Comparison of ENCODE assay signal across 24 cellular contexts in the genomic region with DNA sequence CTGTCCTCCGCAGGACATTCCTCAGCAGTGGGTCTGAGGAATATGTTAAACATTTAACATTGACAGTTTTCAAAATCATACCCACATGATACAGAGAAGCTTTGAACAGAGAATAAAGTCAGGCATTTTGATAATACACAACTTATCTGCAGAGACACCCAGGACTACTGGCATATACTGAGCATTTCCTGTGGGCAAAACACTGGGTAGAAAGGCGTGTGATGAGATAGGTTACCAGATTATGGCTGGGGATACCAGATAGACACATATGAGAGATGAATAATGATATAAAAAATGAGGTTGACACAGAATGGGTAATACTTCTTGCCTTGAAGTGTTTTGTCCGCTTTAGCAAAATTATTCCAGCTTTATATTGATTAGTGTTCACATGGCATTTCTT.
"Had no signal": no experiment of that assay in that cellular context is flagged by ENCODE, and none has a peak within 500 bp of the region (broad histone marks: within the 10 kb centered on the region; RNA-seq: fewer than 3 reads in every experiment).

No MANE protein-coding gene starts in this region.

- H3K27ac Mint-ChIP-seq: immature natural killer cell; progenitor cell of endocrine pancreas; stimulated activated naive B cell treated with anti-CD40 and anti-IgM and Interleukin-4, amounts not matched to agents 10 μg/mL and 1 μg/mL and 100 μg/mL, for 72 hours had no signal

- H3K4me3 Mint-ChIP-seq: immature natural killer cell; naive thymus-derived CD8-positive, alpha-beta T cell; stimulated activated naive B cell treated with anti-CD40 and anti-IgM and Interleukin-4, amounts not matched to agents 10 μg/mL and 1 μg/mL and 100 μg/mL, for 72 hours had no signal

- H3K27ac ChIP-seq: left lung, ovary, right atrium auricular region, right lobe of liver, stomach, testis, thyroid gland, transverse colon, upper lobe of left lung had no signal

- ATAC-seq: left colon; left lung; right lobe of liver; stimulated activated naive B cell treated with anti-CD40 and anti-IgM and Interleukin-4, amounts not matched to agents 10 μg/mL and 1 μg/mL and 100 μg/mL, for 72 hours; stimulated activated naive CD8-positive, alpha-beta T cell treated with anti-CD3 and anti-CD28 coated beads, Interleukin-15, Interleukin-2, amounts not matched to agents 100 U/mL and 50 U/mL, for 24 hours had no signal

- H3K9me3 ChIP-seq: left lung, ovary, right atrium auricular region, right lobe of liver, stomach, testis, thyroid gland, transverse colon, upper lobe of left lung had no signal

- H3K4me2 ChIP-seq: smooth muscle cell had no signal

- H3K4me3 ChIP-seq: left lung, lung, ovary, right atrium auricular region, right lobe of liver, smooth muscle cell, stomach, testis, thyroid gland, transverse colon, upper lobe of left lung had no signal

- H3K27me3 ChIP-seq: ovary, right atrium auricular region, right lobe of liver, stomach, testis, thyroid gland, upper lobe of left lung had no signal

- H3K4me1 ChIP-seq: left lung, right atrium auricular region, right lobe of liver, stomach, testis, thyroid gland, transverse colon, upper lobe of left lung had no signal

- H3K36me3 Mint-ChIP-seq: immature natural killer cell; naive thymus-derived CD8-positive, alpha-beta T cell; stimulated activated naive B cell treated with anti-CD40 and anti-IgM and Interleukin-4, amounts not matched to agents 10 μg/mL and 1 μg/mL and 100 μg/mL, for 72 hours had no signal

- H3K4me1 Mint-ChIP-seq: stimulated activated naive B cell treated with anti-CD40 and anti-IgM and Interleukin-4, amounts not matched to agents 10 μg/mL and 1 μg/mL and 100 μg/mL, for 72 hours had no signal

- H3K36me3 ChIP-seq: left lung, ovary, right atrium auricular region, right lobe of liver, stomach, thyroid gland, transverse colon, upper lobe of left lung had no signal

- DNase-seq: hypothalamus; immature natural killer cell; kidney; left colon; left lung; mesendoderm; naive thymus-derived CD8-positive, alpha-beta T cell; ovary; right lobe of liver; stimulated activated CD4-positive, alpha-beta T cell treated with anti-CD3 and anti-CD28 coated beads, Interleukin-1b, Interleukin-23, amount 100 ng/mL, for 48 hours; stimulated activated CD4-positive, alpha-beta T cell treated with anti-CD3 and anti-CD28 coated beads, Interleukin-2, amount 100 ng/mL, for 48 hours; stimulated activated CD4-positive, alpha-beta T cell treated with anti-CD3 and anti-CD28 coated beads, Interleukin-4, amount 100 ng/mL, for 4 hours; stimulated activated CD8-positive, alpha-beta memory T cell treated with anti-CD3 and anti-CD28 coated beads, Interleukin-4, amount 100 ng/mL, for 48 hours; stimulated activated naive B cell treated with anti-CD40 and anti-IgM and Interleukin-4, amounts not matched to agents 10 μg/mL and 1 μg/mL and 100 μg/mL, for 72 hours; stimulated activated naive CD8-positive, alpha-beta T cell treated with anti-CD3 and anti-CD28 coated beads, Interleukin-15, Interleukin-2, amounts not matched to agents 100 U/mL and 50 U/mL, for 24 hours; stomach; testis; thyroid gland; transverse colon; upper lobe of left lung had no signal

- H3K9me3 Mint-ChIP-seq: immature natural killer cell; naive thymus-derived CD8-positive, alpha-beta T cell; stimulated activated naive B cell treated with anti-CD40 and anti-IgM and Interleukin-4, amounts not matched to agents 10 μg/mL and 1 μg/mL and 100 μg/mL, for 72 hours had no signal
